In genomic region chr14:105248368-105249174, GRCh38 we compare ENCODE assay signal across 8 cellular contexts. TPM values are rescaled to one million over a fixed set of nuclear protein-coding genes. Genes with fewer than 3 reads are reported as not detected.
DNase-seq lines count a peak whose midpoint lies in the region; ATAC-seq and FAIRE-seq lines count a peak whose summit lies in the region.

Gene BTBD6 (plus strand): TSS chr14:105248533. CDS start chr14:105248712, 179 bp downstream.

- H3K9me3 Mint-ChIP-seq in natural killer cell treated with Interleukin-12 subunit alpha and Interleukin-12 subunit beta and Interleukin-15 and Interleukin-18, amount 100 ng/mL, for 72 hours: no peaks in the 10 kb centered on the region

- DNase-seq in D341Med (ENCODE audit: low spot score): peak; percentile 98
- peak; percentile 94 for DNase-seq in HTR-8/SVneo (ENCODE audit: insufficient read length, low spot score)
- DNase-seq in RCC 7860 (ENCODE audit: low spot score): peak; percentile 28
- DNase-seq in activated T-helper 1 cell treated with anti-CD3 and anti-CD28 coated beads, Interleukin-2, amount 50 U/mL, for 16 hours (ENCODE audit: low read depth in 1 of 2, low spot score in 1 of 2): peak; percentile 76 to 82
- peak; percentile 69 for DNase-seq in fibroblast of peridontal ligament (ENCODE audit: extremely low read depth)
- peak; percentile 88 for DNase-seq in natural killer cell treated with Interleukin-12 subunit alpha and Interleukin-12 subunit beta and Interleukin-15 and Interleukin-18, amount 100 ng/mL, for 72 hours (ENCODE audit: low spot score)
- DNase-seq in stimulated activated naive CD8-positive, alpha-beta T cell treated with anti-CD3 and anti-CD28 coated beads, Interleukin-15, Interleukin-2, amounts not matched to agents 100 U/mL and 50 U/mL, for 24 hours: peak; percentile 92

- H3K27me3 Mint-ChIP-seq in natural killer cell treated with Interleukin-12 subunit alpha and Interleukin-12 subunit beta and Interleukin-15 and Interleukin-18, amount 100 ng/mL, for 72 hours: no peaks in the 10 kb centered on the region

- H3K27ac Mint-ChIP-seq in natural killer cell treated with Interleukin-12 subunit alpha and Interleukin-12 subunit beta and Interleukin-15 and Interleukin-18, amount 100 ng/mL, for 72 hours: peak within 1 kb of the TSS; percentile 16 to 55

- H3K36me3 Mint-ChIP-seq in natural killer cell treated with Interleukin-12 subunit alpha and Interleukin-12 subunit beta and Interleukin-15 and Interleukin-18, amount 100 ng/mL, for 72 hours: no peaks in the 10 kb centered on the region

- peaks cover 17 to 28% of the 10 kb centered on the region in 2 donors for H3K4me1 Mint-ChIP-seq in natural killer cell treated with Interleukin-12 subunit alpha and Interleukin-12 subunit beta and Interleukin-15 and Interleukin-18, amount 100 ng/mL, for 72 hours (ENCODE audit: low read depth in 2 of 2)

- peak within 1 kb of the TSS; percentile 84 for H3K4me3 Mint-ChIP-seq in natural killer cell treated with Interleukin-12 subunit alpha and Interleukin-12 subunit beta and Interleukin-15 and Interleukin-18, amount 100 ng/mL, for 72 hours

- FAIRE-seq in HTR-8/SVneo (lab: Jason Lieb, UNC): peak; percentile 97
- no peak for FAIRE-seq in RCC 7860 (lab: Jason Lieb, UNC)

- peak; percentile 79 for ATAC-seq in GM21367 (IDR thresholded peaks at IDR 0.05; ENCODE audit: unreplicated experiment)
- ATAC-seq in natural killer cell treated with Interleukin-12 subunit alpha and Interleukin-12 subunit beta and Interleukin-15 and Interleukin-18, amount 100 ng/mL, for 72 hours: peak; percentile 97
- ATAC-seq in stimulated activated naive CD8-positive, alpha-beta T cell treated with anti-CD3 and anti-CD28 coated beads, Interleukin-15, Interleukin-2, amounts not matched to agents 100 U/mL and 50 U/mL, for 24 hours: peak; percentile 96

RNA-seq across cellular contexts. Expression of gene BTBD6, which starts in this region (rescaled TPM):
- 10 to 100 TPM; 42.3 to 52.9 TPM for total RNA-seq in natural killer cell treated with Interleukin-12 subunit alpha and Interleukin-12 subunit beta and Interleukin-15 and Interleukin-18, amount 100 ng/mL, for 72 hours

Comparison
In these comparisons a context has a peak if more than half of its experiments do, and no peak if none do; other contexts are left out.
1. Peak in every context shown above with its lines: DNase-seq and ATAC-seq.
2. DNase-seq: peak in every context shown above with its lines; median percentile 98 in D341Med; 94 in HTR-8/SVneo; 92 in stimulated activated naive CD8-positive, alpha-beta T cell treated with anti-CD3 and anti-CD28 coated beads, Interleukin-15, Interleukin-2, amounts not matched to agents 100 U/mL and 50 U/mL, for 24 hours; 88 in natural killer cell treated with Interleukin-12 subunit alpha and Interleukin-12 subunit beta and Interleukin-15 and Interleukin-18, amount 100 ng/mL, for 72 hours; 79 in activated T-helper 1 cell treated with anti-CD3 and anti-CD28 coated beads, Interleukin-2, amount 50 U/mL, for 16 hours; 69 in fibroblast of peridontal ligament; 28 in RCC 7860.